1 cellular context compared by ENCODE assay signal in the genomic region with DNA sequence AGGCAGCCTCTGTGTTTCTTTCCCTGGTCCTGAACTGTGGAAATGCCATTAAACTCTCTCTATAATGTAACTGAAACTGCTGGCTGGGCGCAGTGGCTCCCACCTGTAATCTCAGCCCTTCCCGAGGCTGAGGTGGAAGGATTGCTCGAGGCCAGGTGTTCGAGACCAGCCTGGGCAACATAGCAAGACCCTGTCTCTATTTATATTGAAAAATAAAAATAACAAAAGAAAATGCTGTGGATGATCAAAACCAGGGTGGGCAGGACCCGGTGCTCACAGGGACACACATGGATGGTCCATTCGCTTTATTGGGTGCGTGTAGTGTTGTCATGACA.
TF ChIP-seq lines count a peak whose summit lies in the region.

No MANE protein-coding gene starts in this region.

TF ChIP-seq in K562, 482 proteins besides CTCF, POLR2A, EP300 and RAD21:
- TF ChIP-seq PHTF2 (CRISPR knock-in tag; IDR thresholded peaks at IDR 0.05) (no peak), RAD51 (IDR thresholded peaks at IDR 0.05; ENCODE audit: borderline replicate concordance, low read depth) (no peak), ZNF121 (CRISPR knock-in tag; conservative IDR thresholded peaks at IDR 0.05) (peak; percentile 17; the same call in 1 of the 2 replicates)
- TF ChIP-seq, protein P1, sequence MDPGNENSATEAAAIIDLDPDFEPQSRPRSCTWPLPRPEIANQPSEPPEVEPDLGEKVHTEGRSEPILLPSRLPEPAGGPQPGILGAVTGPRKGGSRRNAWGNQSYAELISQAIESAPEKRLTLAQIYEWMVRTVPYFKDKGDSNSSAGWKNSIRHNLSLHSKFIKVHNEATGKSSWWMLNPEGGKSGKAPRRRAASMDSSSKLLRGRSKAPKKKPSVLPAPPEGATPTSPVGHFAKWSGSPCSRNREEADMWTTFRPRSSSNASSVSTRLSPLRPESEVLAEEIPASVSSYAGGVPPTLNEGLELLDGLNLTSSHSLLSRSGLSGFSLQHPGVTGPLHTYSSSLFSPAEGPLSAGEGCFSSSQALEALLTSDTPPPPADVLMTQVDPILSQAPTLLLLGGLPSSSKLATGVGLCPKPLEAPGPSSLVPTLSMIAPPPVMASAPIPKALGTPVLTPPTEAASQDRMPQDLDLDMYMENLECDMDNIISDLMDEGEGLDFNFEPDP (CRISPR knock-in tag; IDR thresholded peaks at IDR 0.05), result no peak
TF ChIP-seq in K562: peak in this region for 1.
